ENCODE assay signal across 18 cellular contexts in the genomic region with DNA sequence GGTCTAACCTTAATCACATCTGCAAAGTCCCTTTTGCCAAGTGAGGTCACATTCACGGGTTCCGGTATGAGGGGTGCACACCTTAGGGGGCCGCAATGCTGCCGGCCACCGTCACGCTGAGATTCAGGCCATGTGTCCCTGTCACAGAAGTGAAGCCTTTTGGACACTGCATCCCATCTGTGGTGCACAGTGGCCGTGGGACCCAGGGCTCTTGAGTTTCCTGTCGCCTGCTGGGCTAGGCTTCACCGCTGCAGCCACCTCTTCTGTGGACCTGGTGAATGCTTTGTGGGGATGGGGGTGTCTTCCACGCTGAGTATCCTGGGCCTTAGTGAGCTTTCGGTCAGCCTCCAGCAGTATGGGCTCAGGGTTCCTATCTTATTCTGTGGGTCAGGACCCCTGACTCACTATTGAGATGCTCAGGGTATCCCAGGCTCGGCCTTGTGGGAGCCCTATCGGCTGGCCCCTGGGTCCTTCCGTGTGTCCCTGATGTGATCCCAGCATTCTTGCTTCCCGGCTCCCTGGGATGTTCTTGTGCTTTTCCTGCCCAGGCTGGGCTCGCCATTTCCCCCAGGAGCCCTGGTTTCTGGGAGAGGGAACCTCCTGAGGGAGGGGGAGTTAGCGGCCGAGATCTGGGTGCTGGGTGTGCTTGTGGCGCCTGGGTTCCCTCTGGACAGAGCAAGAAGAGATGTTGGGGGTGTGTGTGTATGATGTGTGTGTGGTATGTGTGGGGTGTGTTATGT. TPM values are rescaled to one million over a fixed set of nuclear protein-coding genes. Genes with fewer than 3 reads are reported as not detected.
A peak's percentile ranks its signal among the peaks of the same experiment; 100 is the strongest.
DNase-seq lines count a peak whose midpoint lies in the region; ATAC-seq, FAIRE-seq and TF ChIP-seq lines count a peak whose summit lies in the region.
"Had no signal": no experiment of that assay in that cellular context is flagged by ENCODE, and none has a peak within 500 bp of the region (broad histone marks: within the 10 kb centered on the region; RNA-seq: fewer than 3 reads in every experiment).

No MANE protein-coding gene starts in this region.

- no peak for ATAC-seq in IMR-90 (ENCODE audit: low read depth)
- ATAC-seq in K562: no peak
- no peak for ATAC-seq in right lobe of liver
- no peak for ATAC-seq in upper lobe of right lung

- no peak for FAIRE-seq in K562 (lab: Jason Lieb, UNC)

- POLR2A ChIA-PET in IMR-90 (lab: Charles Lee; ENCODE audit: unreplicated experiment): no interaction called here
- POLR2A ChIA-PET in K562 (lab: Yijun Ruan, JAX): interaction anchor here (1.5 kb wide), 1 partner anchor 8 kb away, joined by 3 read pairs; no protein-coding TSS in a partner anchor

- no peak overlapping the region for H2AK5ac ChIP-seq in IMR-90 (ENCODE audit: low read depth, low read length)

- peaks cover 10% of the 10 kb centered on the region for H3K79me2 ChIP-seq in K562 (ENCODE audit: control insufficient read depth, insufficient read depth, low read length)

- no peak for TF ChIP-seq RAD21 in IMR-90 (IDR thresholded peaks at IDR 0.05; ENCODE audit: low read length)
- no peak for TF ChIP-seq RAD21 in K562 (CRISPR knock-in tag; conservative IDR thresholded peaks at IDR 0.05 in 1 of 2, IDR thresholded peaks at IDR 0.05 in 1 of 2)

- DNase-seq in IMR-90: no peak
- no peak for DNase-seq in K562 (ENCODE audit: extremely low read depth in 1 of 4, low spot score in 3 of 4)
- DNase-seq in right lobe of liver: no peak
- DNase-seq in upper lobe of right lung: no peak
- no peak for DNase-seq in stimulated activated CD4-positive, alpha-beta T cell treated with anti-CD3 and anti-CD28 coated beads, Interleukin-4, amount 100 ng/mL, for 4 hours
- DNase-seq in iPS-NIHi7 (ENCODE audit: extremely low spot score): no peak
- no peak for DNase-seq in G401 (ENCODE audit: low spot score)
- DNase-seq: ACHN, C1 segment of cervical spinal cord, DMS 273 treated with DMSO at 0.1 percent for 48 hours, GDM1, H7, Karpas-422, NCI-H1417 treated with DMSO at 0.1 percent for 48 hours, NCI-H1930, NCI-H345, NCI-H524 treated with DMSO at 0.1 percent for 48 hours, SIG-M5 had no signal

- peak overlapping the region; percentile 5 for H2BK5ac ChIP-seq in IMR-90 (ENCODE audit: low read depth, low read length, poor library complexity, severe bottlenecking)

- TF ChIP-seq POLR2A in IMR-90 (IDR thresholded peaks at IDR 0.05; ENCODE audit: low read depth, low read length) (no peak), K562 (conservative IDR thresholded peaks at IDR 0.05) (no peak), right lobe of liver (IDR thresholded peaks at IDR 0.05) (no peak)

- no peak overlapping the region for H4K5ac ChIP-seq in IMR-90 (ENCODE audit: low read depth, low read length)

- peak overlapping the region; percentile 42 for H2AK9ac ChIP-seq in IMR-90 (replicated peaks; ENCODE audit: low read depth, low read length, poor library complexity)

- intact Hi-C loops in IMR-90 (cut with micrococcal nuclease) (no loop called here), K562 (cut with micrococcal nuclease) (loop anchor here (10.0 kb wide), 1 partner anchor 185 kb away; no protein-coding TSS in a partner anchor), right lobe of liver (cut with DNase I) (no loop called here), upper lobe of right lung (cut with DNase I) (no loop called here)

- TF ChIP-seq EP300 in K562 (IDR thresholded peaks at IDR 0.05; ENCODE audit: low read length): no peak

- BruUV-seq in IMR-90 (replicated peaks; lab: Mats Ljungman, UMichigan) (no TSS peak), K562 (replicated peaks; lab: Mats Ljungman, UMichigan) (no TSS peak)

- peaks cover 7% of the 10 kb centered on the region for H3K9me1 ChIP-seq in IMR-90 (ENCODE audit: insufficient read depth, low read length)
- no peaks in the 10 kb centered on the region for H3K9me1 ChIP-seq in K562 (ENCODE audit: control insufficient read depth, insufficient read depth, low read length)

- H3K56ac ChIP-seq in IMR-90 (ENCODE audit: extremely low read depth, insufficient read depth, low read length): no peak overlapping the region

- H3K4me2 ChIP-seq in IMR-90 (ENCODE audit: low read depth, low read length): no peak overlapping the region
- no peak overlapping the region for H3K4me2 ChIP-seq in K562 (ENCODE audit: insufficient read depth, low read length)

- peaks cover 4% of the 10 kb centered on the region for H3K4me1 ChIP-seq in IMR-90 (ENCODE audit: control insufficient read depth, insufficient read depth, low read length)
- H3K4me1 ChIP-seq in K562 (replicated peaks in 1 of 2; ENCODE audit: control insufficient read depth in 2 of 2, insufficient read depth in 2 of 2, low read length in 2 of 2): peaks cover 4 to 55% of the 10 kb centered on the region in 2 experiments; a peak in 4 of 5 replicates
- peaks cover 0 to 33% (median 8%) of the 10 kb centered on the region in 4 donors for H3K4me1 ChIP-seq in right lobe of liver
- peaks cover 16% of the 10 kb centered on the region for H3K4me1 ChIP-seq in upper lobe of right lung

- TF ChIP-seq CTCF in IMR-90 (conservative IDR thresholded peaks at IDR 0.05; ENCODE audit: low read depth, low read length) (no peak), K562 (IDR thresholded peaks at IDR 0.05 in 2 of 3, conservative IDR thresholded peaks at IDR 0.05 in 1 of 3; ENCODE audit: insufficient read depth in 2 of 3, low read depth in 1 of 3, low read length in 3 of 3) (no peak), right lobe of liver (IDR thresholded peaks at IDR 0.05) (no peak), upper lobe of right lung (IDR thresholded peaks at IDR 0.05) (no peak)

- H3K14ac ChIP-seq in IMR-90 (replicated peaks; ENCODE audit: low read depth, low read length): no peak overlapping the region; the same call in 1 of the 2 replicates

- no peak overlapping the region for H2BK120ac ChIP-seq in IMR-90 (ENCODE audit: low read depth, low read length)

- H2BK20ac ChIP-seq in IMR-90 (ENCODE audit: low read depth, low read length): no peak overlapping the region

- H3K18ac ChIP-seq in IMR-90 (ENCODE audit: low read depth, low read length): no peak overlapping the region

- in situ Hi-C loops in IMR-90 (cut with MboI; ENCODE audit: low sequenced_read_pairs) (no loop called here), K562 (cut with MboI) (no loop called here), G401 (cut with HindIII; ENCODE audit: low sequenced_read_pairs) (no loop called here)

- H3K4ac ChIP-seq in IMR-90 (ENCODE audit: low read depth, low read length): no peak overlapping the region

- H4K91ac ChIP-seq in IMR-90 (ENCODE audit: insufficient read depth, low read depth, low read length): no peak overlapping the region

- H2AFZ ChIP-seq in IMR-90 (replicated peaks; ENCODE audit: low read length, poor library complexity) (peak overlapping the region; percentile 43), K562 (ENCODE audit: low read depth, low read length) (no peak overlapping the region)

- H3K4me3 ChIP-seq in IMR-90 (ENCODE audit: insufficient read depth, low read depth, low read length) (no peak overlapping the region), K562 (no peak overlapping the region), right lobe of liver (no peak overlapping the region), upper lobe of right lung (no peak overlapping the region)

- CTCF ChIA-PET in IMR-90 (lab: Yijun Ruan, JAX) (no interaction called here), K562 (lab: Yijun Ruan, JAX; ENCODE audit: low intra/inter-chr PET ratio) (no interaction called here)

- H3K27me3 ChIP-seq in IMR-90 (ENCODE audit: control insufficient read depth, insufficient read depth, low read length) (no peaks in the 10 kb centered on the region; the same call in 1 of the 2 replicates), K562 (ENCODE audit: control insufficient read depth in 2 of 2, insufficient read depth in 2 of 2, low read length in 2 of 2) (no peaks in the 10 kb centered on the region), right lobe of liver (no peaks in the 10 kb centered on the region), upper lobe of right lung (no peaks in the 10 kb centered on the region)

- H3K9me3 ChIP-seq in IMR-90 (ENCODE audit: control insufficient read depth, insufficient read depth, low read length): no peaks in the 10 kb centered on the region
- no peaks in the 10 kb centered on the region for H3K9me3 ChIP-seq in K562 (replicated peaks; ENCODE audit: control insufficient read depth, insufficient read depth, low read depth, low read length)
- no peaks in the 10 kb centered on the region for H3K9me3 ChIP-seq in right lobe of liver
- no peaks in the 10 kb centered on the region for H3K9me3 ChIP-seq in upper lobe of right lung

- dilution Hi-C loops in IMR-90 (cut with HindIII; ENCODE audit: low sequenced_read_pairs, unreplicated experiment): no loop called here

- H4K20me1 ChIP-seq in IMR-90 (ENCODE audit: insufficient read depth, low read length) (no peaks in the 10 kb centered on the region), K562 (replicated peaks; ENCODE audit: control insufficient read depth, insufficient read depth, low read length) (no peaks in the 10 kb centered on the region)

- no peak overlapping the region for H4K8ac ChIP-seq in IMR-90 (ENCODE audit: low read depth in 2 of 2, low read length in 2 of 2)

- 87% methylated on average over 9 of the region's 19 CpGs; no CpG with 5 or more reads in 1 of the 2 experiments for WGBS in IMR-90 (ENCODE audit: extremely low coverage in 2 of 2, insufficient read length in 1 of 2), 2 experiments
- 81% methylated on average over 18 of the region's 19 CpGs for WGBS in K562 (ENCODE audit: insufficient coverage, low coverage, missing lambda C conversion rate)
- WGBS in right lobe of liver (ENCODE audit: insufficient coverage, low coverage, low lambda C conversion rate, missing lambda C conversion rate): 90% methylated on average over 9 of the region's 19 CpGs

- no peak overlapping the region for H3K23ac ChIP-seq in IMR-90 (ENCODE audit: low read depth, low read length)

- peaks cover 5 to 7% of the 10 kb centered on the region in 2 experiments; a peak in 3 of 4 replicates for H3K79me1 ChIP-seq in IMR-90 (ENCODE audit: low read depth in 1 of 2, low read length in 2 of 2)

- no peak overlapping the region for H3K9ac ChIP-seq in IMR-90 (ENCODE audit: low read depth, low read length)
- peak overlapping the region in 1 of 2 experiments; percentile 69; a peak in 1 of 4 replicates for H3K9ac ChIP-seq in K562 (ENCODE audit: insufficient read depth in 1 of 2, low read depth in 2 of 2, low read length in 2 of 2)

- H3K36me3 ChIP-seq in IMR-90 (ENCODE audit: control insufficient read depth, insufficient read depth, low read length): no peaks in the 10 kb centered on the region
- no peaks in the 10 kb centered on the region for H3K36me3 ChIP-seq in K562 (ENCODE audit: control insufficient read depth, insufficient read depth, low read length)
- H3K36me3 ChIP-seq in right lobe of liver: no peaks in the 10 kb centered on the region
- no peaks in the 10 kb centered on the region for H3K36me3 ChIP-seq in upper lobe of right lung

- no peak overlapping the region for H2BK15ac ChIP-seq in IMR-90 (ENCODE audit: low read depth, low read length)

- no peak overlapping the region for H3K27ac ChIP-seq in IMR-90 (ENCODE audit: insufficient read depth, low read length)
- no peak overlapping the region for H3K27ac ChIP-seq in K562 (ENCODE audit: extremely low read depth, low read depth, low read length)
- H3K27ac ChIP-seq in right lobe of liver: peak overlapping the region; percentile 74 to 91 (median 89)
- H3K27ac ChIP-seq in upper lobe of right lung: peak overlapping the region; percentile 68

RNA-seq across cellular contexts. Expression of a gene that starts 4.9 kb away (rescaled TPM):
- total RNA-seq in IMR-90 (2012; rRNA removed) (12.7 and 14.2 TPM in 2 replicates), K562 (2014; rRNA removed) (35.6 and 35.8 TPM in 2 replicates), K562 (2014; rRNA removed; fragmentation: Illumina TruSeq; extraction: Trizol) (4.3 and 5.2 TPM in 2 replicates), K562 (2015; rRNA removed; fragmentation: Illumina TruSeq; extraction: Trizol) (15.5 and 16.1 TPM in 2 replicates), K562 (2021) (52.8 and 54.2 TPM in 2 replicates), right lobe of liver (100 to 1,000 TPM in 1 of 6 experiments, 10 to 100 TPM in 5; 60.9 to 104 (median 86.1) TPM), upper lobe of right lung (87.3 TPM)
- polyA plus RNA-seq in IMR-90 (2012; rRNA removed) (46.7 and 53.2 TPM in 2 replicates), K562 (2011; rRNA removed) (13.1 and 18.0 TPM in 2 replicates), K562 (2014; fragmentation: Illumina TruSeq; extraction: Trizol) (13.8 and 24.0 TPM in 2 replicates), K562 (2014; fragmentation: Nextera tagmentation; extraction: Ambion mirVana) (under 1 TPM; 0.45 to 0.92 TPM), K562 (2014; rRNA removed) (31.7 and 32.1 TPM in 2 replicates)
- 40.4 and 68.1 TPM in 2 replicates for polyA plus RNA-seq in IMR-90 (2012; cell fraction: cytosol; rRNA removed)
- 86.4 and 189 TPM in 2 replicates for polyA plus RNA-seq in IMR-90 (2012; cell fraction: nucleus; rRNA removed; ENCODE audit: low replicate concordance)
- 96.2 and 235 TPM in 2 replicates for total RNA-seq in K562 (2011; cell fraction: chromatin; rRNA removed; ENCODE audit: low replicate concordance)
- 109 and 114 TPM in 2 replicates for total RNA-seq in K562 (2011; cell fraction: nucleolus; rRNA removed)
- 104 and 132 TPM in 2 replicates for total RNA-seq in K562 (2011; cell fraction: nucleoplasm; rRNA removed)
- polyA plus RNA-seq in K562 (2011; cell fraction: cytosol; rRNA removed): 18.4 and 29.4 TPM in 2 replicates
- 50.2 and 67.4 TPM in 2 replicates for polyA plus RNA-seq in K562 (2011; cell fraction: nucleus; rRNA removed)
- polyA plus RNA-seq in K562 (2012): 38.9 and 86.6 TPM in 2 replicates
- 16.9 and 24.8 TPM in 2 replicates for polyA minus RNA-seq in K562 (2011; rRNA and poly(A)+ RNA removed)
- 54.3 and 65.3 TPM in 2 replicates for polyA minus RNA-seq in K562 (2011; cell fraction: cytosol; rRNA and poly(A)+ RNA removed)
- polyA minus RNA-seq in K562 (2011; cell fraction: nucleus; rRNA and poly(A)+ RNA removed): 28.7 and 33.2 TPM in 2 replicates
- 76.9 and 90.6 TPM in 2 replicates for total RNA-seq in G401 (2014; rRNA removed; shearing (Covaris generic))

Comparison
In these comparisons a context has a peak if more than half of its experiments do, and no peak if none do; other contexts are left out.
1. H3K27ac ChIP-seq: peak in right lobe of liver (3 of 3) and upper lobe of right lung (single experiment); none in IMR-90 (single experiment) and K562 (single experiment).